In genomic region chr3:49028673-49029562, GRCh38 we compare ENCODE assay signal across 8 cellular contexts. TPM values are rescaled to one million over a fixed set of nuclear protein-coding genes. Genes with fewer than 3 reads are reported as not detected.
DNase-seq lines count a peak whose midpoint lies in the region; ATAC-seq and TF ChIP-seq lines count a peak whose summit lies in the region.

Gene IMPDH2 (minus strand): TSS chr3:49029398. CDS start chr3:49029350, 48 bp downstream.

- TF ChIP-seq CTCF in AG09319 (IDR thresholded peaks at IDR 0.05; ENCODE audit: low read depth, low read length) (peak; percentile 6), kidney epithelial cell (IDR thresholded peaks at IDR 0.05; ENCODE audit: insufficient read depth, low read length, poor library complexity, severe bottlenecking) (no peak)

- ATAC-seq in GM19025 (IDR thresholded peaks at IDR 0.05; ENCODE audit: low read depth, unreplicated experiment) (peak; percentile 79), HG03280 (IDR thresholded peaks at IDR 0.05; ENCODE audit: unreplicated experiment) (peak; percentile 92)

- DNase-seq in AG09319 (ENCODE audit: extremely low read depth, low read depth) (peak; percentile 81), NCI-H460 (ENCODE audit: extremely low read depth, low read depth) (peak; percentile 87), cerebellum (ENCODE audit: low spot score) (peak; percentile 97), kidney epithelial cell (ENCODE audit: low read depth) (peak; percentile 56)
- DNase-seq in activated CD4-positive, CD25-positive, alpha-beta regulatory T cell treated with anti-CD3 and anti-CD28 coated beads, Interleukin-2, amount 50 U/mL, for 72 hours, result peak; percentile 94
- peak; percentile 93 for DNase-seq in stimulated activated CD4-positive, alpha-beta T cell treated with anti-CD3 and anti-CD28 coated beads, Interleukin-15, amount 100 ng/mL, for 24 hours

- H3K4me3 ChIP-seq in kidney epithelial cell (ENCODE audit: low read depth, low read length), result peak within 1 kb of the TSS; percentile 70

- H3K27me3 ChIP-seq in kidney epithelial cell (ENCODE audit: control insufficient read depth, insufficient read depth, low read length), result no peaks in the 10 kb centered on the region

- H3K36me3 ChIP-seq in kidney epithelial cell (ENCODE audit: control insufficient read depth, insufficient read depth, low read length), result peaks cover 4% of the 10 kb centered on the region

RNA-seq across cellular contexts. Expression of gene IMPDH2, which starts in this region (rescaled TPM):
- total RNA-seq in NCI-H460 (2014; rRNA removed; shearing (Covaris generic)), result 496 and 547 TPM in 2 replicates
- 290 and 370 TPM in 2 replicates for polyA plus RNA-seq in NCI-H460 (2014; cell fraction: nucleus; rRNA removed)
- total RNA-seq in cerebellum, result 134 TPM
- 127 and 177 TPM in 2 replicates for total RNA-seq in kidney epithelial cell

Comparison
In these comparisons a context has a peak if more than half of its experiments do, and no peak if none do; other contexts are left out.
1. Peak in every context shown above with its lines: DNase-seq, ATAC-seq and H3K4me3 ChIP-seq.